In genomic region chr7:22319424-22320403, GRCh38 we compare ENCODE assay signal across 2 cellular contexts.
TF ChIP-seq lines count a peak whose summit lies in the region.

No MANE protein-coding gene starts in this region.

TF ChIP-seq in HEK293, 187 proteins besides CTCF, POLR2A, EP300 and RAD21 (continued from another document):
- TF ChIP-seq PRDM4 (tag by site-specific recombination; IDR thresholded peaks at IDR 0.05) (peak; percentile 85), ZNF248 (tag by site-specific recombination; IDR thresholded peaks at IDR 0.05) (no peak), AEBP2 (tag by site-specific recombination; IDR thresholded peaks at IDR 0.05; ENCODE audit: borderline replicate concordance) (no peak), ZNF214 (tag by site-specific recombination; IDR thresholded peaks at IDR 0.05; ENCODE audit: borderline replicate concordance) (no peak), ZFP37 (tag by site-specific recombination; IDR thresholded peaks at IDR 0.05) (no peak), ZFP41 (tag by site-specific recombination; IDR thresholded peaks at IDR 0.05; ENCODE audit: borderline replicate concordance) (no peak), ZNF555 (tag by site-specific recombination; conservative IDR thresholded peaks at IDR 0.05) (no peak), ATF2 (tag by site-specific recombination; IDR thresholded peaks at IDR 0.05; ENCODE audit: low read depth) (0 out of 2 replicates have a peak, but pooled peaks have one; percentile 18), ZNF2 (tag by site-specific recombination; IDR thresholded peaks at IDR 0.05) (no peak), TRIM28 (IDR thresholded peaks at IDR 0.05; ENCODE audit: borderline replicate concordance, low read length) (0 out of 2 replicates have a peak, but pooled peaks have one; percentile 16), ELK4 (IDR thresholded peaks at IDR 0.05; ENCODE audit: borderline replicate concordance, low read depth, low read length) (no peak), ZXDB (tag by site-specific recombination; IDR thresholded peaks at IDR 0.05) (no peak), OSR2 (tag by site-specific recombination; IDR thresholded peaks at IDR 0.05) (peak; percentile 25; the same call in 1 of the 2 replicates), MZF1 (tag by site-specific recombination; IDR thresholded peaks at IDR 0.05; ENCODE audit: borderline replicate concordance) (peak; percentile 50; the same call in 1 of the 2 replicates), HOXD13 (CRISPR knock-in tag; IDR thresholded peaks at IDR 0.05; ENCODE audit: borderline replicate concordance) (no peak), ZNF621 (tag by site-specific recombination; IDR thresholded peaks at IDR 0.05) (no peak), ZNF571 (tag by site-specific recombination; IDR thresholded peaks at IDR 0.05) (no peak)

TF ChIP-seq in SK-N-SH, 30 proteins besides CTCF, POLR2A, EP300 and RAD21 (continued from another document):
- no peak for TF ChIP-seq REST (IDR thresholded peaks at IDR 0.05; ENCODE audit: low read depth, low read length)
- no peak for TF ChIP-seq ZBTB33 (IDR thresholded peaks at IDR 0.05; ENCODE audit: borderline replicate concordance, low read depth)
- TF ChIP-seq FOSL2 (IDR thresholded peaks at IDR 0.05; ENCODE audit: borderline replicate concordance, low read depth) = peak; percentile 42; the same call in 1 of the 2 replicates
- TF ChIP-seq NFIC (IDR thresholded peaks at IDR 0.05; ENCODE audit: borderline replicate concordance) = no peak
- no peak for TF ChIP-seq RFX5 (IDR thresholded peaks at IDR 0.05; ENCODE audit: low read length)
- TF ChIP-seq TCF12 (IDR thresholded peaks at IDR 0.05) = peak; percentile 24; the same call in 1 of the 2 replicates
- TF ChIP-seq USF2 (IDR thresholded peaks at IDR 0.05; ENCODE audit: borderline replicate concordance, low read depth, low read length) = no peak
- TF ChIP-seq SMC3 (IDR thresholded peaks at IDR 0.05; ENCODE audit: low read depth, low read length) = no peak
- no peak for TF ChIP-seq EZH2phosphoT487 (IDR thresholded peaks at IDR 0.05; ENCODE audit: borderline replicate concordance, low read depth)
- TF ChIP-seq FOXJ3 (CRISPR knock-in tag; IDR thresholded peaks at IDR 0.05) = no peak
- no peak for TF ChIP-seq MXI1 (IDR thresholded peaks at IDR 0.05; ENCODE audit: low read depth, low read length)
- TF ChIP-seq PBX3 (IDR thresholded peaks at IDR 0.05) = peak; percentile 53; the same call in 1 of the 2 replicates
